In genomic region chr5:140175367-140176027, GRCh38 we compare ENCODE assay signal across 7 cellular contexts. TPM values are rescaled to one million over a fixed set of nuclear protein-coding genes. Genes with fewer than 3 reads are reported as not detected.
DNase-seq lines count a peak whose midpoint lies in the region; ATAC-seq, FAIRE-seq and TF ChIP-seq lines count a peak whose summit lies in the region.

No MANE protein-coding gene starts in this region.

- intact Hi-C loops in kidney (cut with DNase I): no loop called here

- H3K4me3 ChIP-seq in kidney (ENCODE audit: low read length in 2 of 2): peak overlapping the region; percentile 85 to 96

- peak; percentile 47 for ATAC-seq in HG02759 (IDR thresholded peaks at IDR 0.05; ENCODE audit: unreplicated experiment)

- no peaks in the 10 kb centered on the region for H3K36me3 ChIP-seq in kidney (ENCODE audit: control insufficient read depth in 1 of 2, insufficient read depth in 2 of 2, low read length in 2 of 2)

- FAIRE-seq in GM18507 (lab: Jason Lieb, UNC) (no peak), kidney (lab: Jason Lieb, UNC) (no peak)

- peak overlapping the region; percentile 99 for H3K27ac ChIP-seq in kidney (ENCODE audit: low read depth in 2 of 2, low read length in 2 of 2)

- peak overlapping the region; percentile 97 for H3K9ac ChIP-seq in kidney (ENCODE audit: low read length in 2 of 2)

- DNase-seq in GM18507 (ENCODE audit: extremely low spot score, insufficient read length, low read depth): peak; percentile 50
- DNase-seq in NCI-H146 treated with DMSO at 0.1 percent for 48 hours (lab: John Stamatoyannopoulos, UW; ENCODE audit: unreplicated experiment): peak; percentile 13
- DNase-seq in activated CD4-positive, CD25-positive, alpha-beta regulatory T cell (lab: John Stamatoyannopoulos, UW): peak; percentile 14 to 40 (median 30)
- DNase-seq in central memory CD4-positive, alpha-beta T cell: peak; percentile 59
- peak; percentile 93 for DNase-seq in kidney
- DNase-seq in stimulated activated CD4-positive, alpha-beta T cell treated with anti-CD3 and anti-CD28 coated beads, Interleukin-15, amount 100 ng/mL, for 24 hours: peak; percentile 77

- no peaks in the 10 kb centered on the region for H3K9me3 ChIP-seq in kidney (ENCODE audit: control insufficient read depth in 1 of 2, low read length in 2 of 2)

- TF ChIP-seq CTCF in kidney (IDR thresholded peaks at IDR 0.05; ENCODE audit: borderline replicate concordance, extremely low read depth, insufficient read depth): peak; percentile 23

- peaks cover 16 to 18% of the 10 kb centered on the region in 2 donors for H3K4me1 ChIP-seq in kidney (ENCODE audit: control insufficient read depth in 1 of 2, insufficient read depth in 1 of 2, low read depth in 1 of 2, low read length in 2 of 2)

RNA-seq across cellular contexts. Expression of gene CYSTM1, which starts 0.5 kb away (rescaled TPM):
- 157 TPM for total RNA-seq in kidney
- 485 TPM for polyA plus RNA-seq in kidney (ENCODE audit: insufficient read depth, low read depth, low replicate concordance)

RNA-seq across cellular contexts. Expression of gene IGIP, which starts 49.8 kb away (rescaled TPM):
- 15.5 TPM for total RNA-seq in kidney
- polyA plus RNA-seq in kidney (ENCODE audit: insufficient read depth, low read depth, low replicate concordance): 13.2 TPM

Comparison
In these comparisons a context has a peak if more than half of its experiments do, and no peak if none do; other contexts are left out.
1. Peak in every context shown above with its lines: DNase-seq, ATAC-seq, H3K4me3 ChIP-seq and H3K27ac ChIP-seq.
2. DNase-seq: peak in every context shown above with its lines; median percentile 93 in kidney; 77 in stimulated activated CD4-positive, alpha-beta T cell treated with anti-CD3 and anti-CD28 coated beads, Interleukin-15, amount 100 ng/mL, for 24 hours; 59 in central memory CD4-positive, alpha-beta T cell; 50 in GM18507; 30 in activated CD4-positive, CD25-positive, alpha-beta regulatory T cell; 13 in NCI-H146 treated with DMSO at 0.1 percent for 48 hours.